Comparison of ENCODE assay signal across 29 cellular contexts in the genomic region with DNA sequence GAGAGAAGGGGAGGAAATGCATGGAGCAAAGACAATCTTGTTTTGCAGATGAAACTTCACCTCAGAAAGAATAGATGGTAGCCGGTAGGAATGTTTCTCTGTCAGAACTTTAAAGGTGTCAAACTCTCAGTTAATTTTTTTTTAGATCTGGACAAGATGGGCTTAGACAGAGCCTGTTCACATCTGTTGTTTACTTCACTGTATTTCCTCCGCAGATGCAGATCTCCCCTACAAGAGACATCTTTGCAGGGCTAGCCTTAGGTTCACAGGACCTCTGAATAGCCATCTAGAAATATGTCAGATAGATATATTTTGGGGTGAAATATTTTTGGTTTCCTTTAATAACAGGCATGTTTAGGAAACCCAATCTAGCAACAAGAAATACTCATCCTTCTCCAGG. TPM values are rescaled to one million over a fixed set of nuclear protein-coding genes. Genes with fewer than 3 reads are reported as not detected.
"Had no signal": no experiment of that assay in that cellular context is flagged by ENCODE, and none has a peak within 500 bp of the region (broad histone marks: within the 10 kb centered on the region; RNA-seq: fewer than 3 reads in every experiment).

No MANE protein-coding gene starts in this region.

- H3K4me3 ChIP-seq: gastrocnemius medialis, lung, prostate gland, right atrium auricular region, smooth muscle cell, suprapubic skin, transverse colon, upper lobe of right lung, vagina had no signal

- FAIRE-seq: kidney had no signal

- H3K36me3 ChIP-seq: gastrocnemius medialis, prostate gland, right atrium auricular region, suprapubic skin, transverse colon, upper lobe of right lung, vagina had no signal

- H3K4me1 Mint-ChIP-seq: endodermal cell had no signal

- H3K9me3 ChIP-seq: gastrocnemius medialis, prostate gland, suprapubic skin, transverse colon, upper lobe of right lung, vagina had no signal

- DNase-seq: effector CD8-positive, alpha-beta T cell; endodermal cell; foreskin fibroblast; gastrocnemius medialis; head of caudate nucleus; midbrain; naive thymus-derived CD8-positive, alpha-beta T cell; nephron progenitor cell; nucleus accumbens; stimulated activated CD4-positive, alpha-beta T cell treated with anti-CD3 and anti-CD28 coated beads, Interleukin-12 subunit alpha, Interleukin-12 subunit beta, amount 100 ng/mL, for 4 hours; stimulated activated CD4-positive, alpha-beta T cell treated with anti-CD3 and anti-CD28 coated beads, Interleukin-1b, Interleukin-23, amount 100 ng/mL, for 48 hours; stimulated activated CD4-positive, alpha-beta T cell treated with anti-CD3 and anti-CD28 coated beads, Interleukin-4, amount 100 ng/mL, for 1 hour; stimulated activated CD8-positive, alpha-beta memory T cell treated with anti-CD3 and anti-CD28 coated beads, Interleukin-4, amount 100 ng/mL, for 48 hours; stimulated activated naive CD4-positive, alpha-beta T cell; stimulated activated naive CD8-positive, alpha-beta T cell treated with anti-CD3 and anti-CD28 coated beads, Interleukin-15, amount 100 ng/mL, for 72 hours; transverse colon; upper lobe of right lung had no signal

- H3K4me3 Mint-ChIP-seq: dendritic cell treated with granulocyte-macrophage colony-stimulating factor and Interleukin-4, amounts not matched to agents 40 ng/mL and 50 ng/mL, for 4 days; endodermal cell; memory B cell; nephron progenitor cell; stimulated activated naive CD8-positive, alpha-beta T cell treated with anti-CD3 and anti-CD28 coated beads, Interleukin-15, amount 100 ng/mL, for 72 hours had no signal

- H3K4me1 ChIP-seq: prostate gland had no signal

- H3K27ac Mint-ChIP-seq: dendritic cell treated with granulocyte-macrophage colony-stimulating factor and Interleukin-4, amounts not matched to agents 40 ng/mL and 50 ng/mL, for 4 days; endodermal cell; memory B cell; nephron progenitor cell; stimulated activated naive CD8-positive, alpha-beta T cell treated with anti-CD3 and anti-CD28 coated beads, Interleukin-15, amount 100 ng/mL, for 72 hours had no signal

- H3K27ac ChIP-seq: epithelial cell of prostate, gastrocnemius medialis, prostate gland, right atrium auricular region, suprapubic skin, transverse colon, upper lobe of right lung, vagina had no signal

- H3K4me2 ChIP-seq: smooth muscle cell had no signal

- H3K27me3 ChIP-seq: right atrium auricular region, upper lobe of right lung, vagina had no signal

RNA-seq across cellular contexts. Expression of a gene that starts 12.1 kb away (rescaled TPM):
- total RNA-seq: endodermal cell, gastrocnemius medialis, glomerular endothelial cell, osteocyte, right atrium auricular region, smooth muscle cell had no signal
